22 cellular contexts compared by ENCODE assay signal in the genomic region with DNA sequence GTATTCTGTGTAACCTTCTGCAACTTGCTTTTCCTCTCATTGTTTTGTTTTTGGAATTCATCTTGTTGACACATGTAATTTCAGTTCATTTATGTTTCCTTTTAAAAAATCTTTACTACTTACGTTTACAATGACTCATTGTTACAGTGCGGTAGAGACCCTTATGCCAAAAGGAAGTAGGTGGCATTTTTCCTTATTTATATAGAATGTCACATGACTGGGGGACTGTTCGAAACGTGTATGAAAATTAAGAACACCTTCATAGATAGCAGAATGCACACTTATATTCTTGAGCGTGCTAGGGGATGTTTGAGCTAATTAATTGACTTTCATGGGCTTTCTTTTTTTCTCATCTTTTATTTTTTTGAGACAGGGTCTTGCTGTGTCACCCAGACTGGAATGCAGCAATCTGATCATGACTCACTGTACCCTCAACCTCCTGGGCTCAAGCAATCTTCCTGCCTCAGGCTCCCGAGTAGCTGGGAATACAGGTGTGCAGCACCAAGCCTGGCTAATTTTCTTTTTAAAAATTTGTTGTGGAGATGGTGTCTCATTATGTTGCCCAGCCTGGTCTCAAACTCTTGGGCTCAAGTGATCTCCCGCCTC. TPM values are rescaled to one million over a fixed set of nuclear protein-coding genes. Genes with fewer than 3 reads are reported as not detected.
DNase-seq lines count a peak whose midpoint lies in the region; ATAC-seq, FAIRE-seq and TF ChIP-seq lines count a peak whose summit lies in the region.
"Had no signal": no experiment of that assay in that cellular context is flagged by ENCODE, and none has a peak within 500 bp of the region (broad histone marks: within the 10 kb centered on the region; RNA-seq: fewer than 3 reads in every experiment).

No MANE protein-coding gene starts in this region.

- 28% methylated on average over 7 of the region's 7 CpGs for WGBS in A549 (ENCODE audit: missing lambda C conversion rate)

- no peaks in the 10 kb centered on the region for H4K20me1 ChIP-seq in HCT116 (ENCODE audit: insufficient read depth)

- no peak for TF ChIP-seq POLR2A in A549 (IDR thresholded peaks at IDR 0.05; ENCODE audit: low read length)
- TF ChIP-seq POLR2A in HCT116 (IDR thresholded peaks at IDR 0.05; ENCODE audit: borderline replicate concordance, extremely low read depth, insufficient read depth, insufficient read length) = no peak

- H3K9me3 ChIP-seq in A549 (no peaks in the 10 kb centered on the region), HCT116 (ENCODE audit: control insufficient read depth in 1 of 2, insufficient read depth in 1 of 2, low read depth in 1 of 2, low read length in 2 of 2) (no peaks in the 10 kb centered on the region), lower lobe of right lung (no peaks in the 10 kb centered on the region)
- H3K9me3 ChIP-seq: left ventricle myocardium inferior, right lobe of liver had no signal

- no peak overlapping the region for H2AFZ ChIP-seq in HCT116 (ENCODE audit: low read depth, low read length, poor library complexity, severe bottlenecking)

- H3K4me3 ChIP-seq in A549 = no peak overlapping the region
- peak overlapping the region; percentile 5 to 39; a peak in 2 of 4 replicates for H3K4me3 ChIP-seq in HCT116 (replicated peaks in 1 of 2; ENCODE audit: low read depth in 1 of 2, low read length in 2 of 2)
- H3K4me3 ChIP-seq in kidney epithelial cell (ENCODE audit: low read depth, low read length) = no peak overlapping the region
- no peak overlapping the region for H3K4me3 ChIP-seq in lower lobe of right lung
- H3K4me3 ChIP-seq: left ventricle myocardium inferior, right lobe of liver had no signal

- ATAC-seq in A549 (peak in 1 of 2 experiments; percentile 50; a peak in 2 of 6 replicates), HCT116 (peak; percentile 82), lower lobe of right lung (no peak), HG03159 (IDR thresholded peaks at IDR 0.05; ENCODE audit: unreplicated experiment) (no peak), HG03565 (IDR thresholded peaks at IDR 0.05; ENCODE audit: unreplicated experiment) (no peak)
- no peak for ATAC-seq in activated CD8-positive, alpha-beta T cell treated with anti-CD3 and anti-CD28 coated beads, Interleukin-2, amount 10 ng/mL, durations not matched to agents 7 days and 5 days
- ATAC-seq: CD8-positive, alpha-beta T cell; stimulated activated memory B cell treated with anti-CD40 and anti-IgM and Interleukin-4, amounts not matched to agents 10 μg/mL and 1 μg/mL and 100 μg/mL, for 72 hours had no signal

- no peaks in the 10 kb centered on the region for H3K79me2 ChIP-seq in HCT116 (ENCODE audit: insufficient read depth, low read length)

- H3K36me3 ChIP-seq in HCT116 (ENCODE audit: control insufficient read depth in 1 of 2, insufficient read depth in 2 of 2, low read length in 2 of 2) = no peaks in the 10 kb centered on the region
- H3K36me3 ChIP-seq in kidney epithelial cell (ENCODE audit: control insufficient read depth, insufficient read depth, low read length) = no peaks in the 10 kb centered on the region
- H3K36me3 ChIP-seq in lower lobe of right lung = no peaks in the 10 kb centered on the region
- H3K36me3 ChIP-seq: left ventricle myocardium inferior, right lobe of liver had no signal

- RAD21 ChIA-PET in HCT116 (lab: Charles Lee; ENCODE audit: low non-redundant PET in 1 of 2, low total read pairs in 2 of 2, uncharacterized antibody in 2 of 2, unreplicated experiment in 2 of 2) = no interaction called here

- peaks cover 18% of the 10 kb centered on the region for H3K4me1 ChIP-seq in A549
- H3K4me1 ChIP-seq in HCT116 (ENCODE audit: control insufficient read depth in 1 of 2, insufficient read depth in 2 of 2, low read length in 2 of 2) = peaks cover 10 to 14% of the 10 kb centered on the region in 2 experiments
- no peaks in the 10 kb centered on the region for H3K4me1 ChIP-seq in lower lobe of right lung

- no peaks in the 10 kb centered on the region for H3K36me3 Mint-ChIP-seq in activated CD8-positive, alpha-beta T cell treated with anti-CD3 and anti-CD28 coated beads, Interleukin-2, amount 10 ng/mL, durations not matched to agents 7 days and 5 days (ENCODE audit: low read depth)
- H3K36me3 Mint-ChIP-seq: CD8-positive, alpha-beta T cell; stimulated activated memory B cell treated with anti-CD40 and anti-IgM and Interleukin-4, amounts not matched to agents 10 μg/mL and 1 μg/mL and 100 μg/mL, for 72 hours had no signal

- intact Hi-C loops in HCT116 (cut with micrococcal nuclease) = no loop called here
- intact Hi-C loops in lower lobe of right lung (cut with DNase I) = no loop called here

- TF ChIP-seq EP300 in A549 (IDR thresholded peaks at IDR 0.05) = no peak

- POLR2A ChIA-PET in A549 (lab: Yijun Ruan, JAX) (no interaction called here), HCT116 (lab: Charles Lee) (no interaction called here)
- POLR2A ChIA-PET in activated CD8-positive, alpha-beta T cell treated with anti-CD3 and anti-CD28 coated beads, Interleukin-2, amount 10 ng/mL, durations not matched to agents 7 days and 5 days (lab: Charles Lee) = no interaction called here

- no peak overlapping the region for H3K9ac ChIP-seq in HCT116 (ENCODE audit: low read length)

- no TSS peak for BruUV-seq in HCT116 (replicated peaks; lab: Mats Ljungman, UMichigan)

- H3K27ac ChIP-seq in A549 (peak overlapping the region; percentile 30 to 53; a peak in 2 of 6 replicates), HCT116 (ENCODE audit: low read depth, low read length) (peak overlapping the region; percentile 55), lower lobe of right lung (no peak overlapping the region)
- H3K27ac ChIP-seq: left ventricle myocardium inferior, right lobe of liver had no signal

- TF ChIP-seq CTCF in A549 (IDR thresholded peaks at IDR 0.05) (no peak), HCT116 (IDR thresholded peaks at IDR 0.05 in 2 of 3, conservative IDR thresholded peaks at IDR 0.05 in 1 of 3; ENCODE audit: borderline replicate concordance in 1 of 3, insufficient read depth in 1 of 3, low read depth in 2 of 3, low read length in 2 of 3) (no peak), kidney epithelial cell (IDR thresholded peaks at IDR 0.05; ENCODE audit: insufficient read depth, low read length, poor library complexity, severe bottlenecking) (no peak), lower lobe of right lung (IDR thresholded peaks at IDR 0.05) (no peak)

- peaks cover 10% of the 10 kb centered on the region for H3K27me3 Mint-ChIP-seq in activated CD8-positive, alpha-beta T cell treated with anti-CD3 and anti-CD28 coated beads, Interleukin-2, amount 10 ng/mL, durations not matched to agents 7 days and 5 days (ENCODE audit: low read depth)
- H3K27me3 Mint-ChIP-seq: stimulated activated memory B cell treated with anti-CD40 and anti-IgM and Interleukin-4, amounts not matched to agents 10 μg/mL and 1 μg/mL and 100 μg/mL, for 72 hours had no signal

- H3K27me3 ChIP-seq in HCT116 (ENCODE audit: insufficient read depth, low read length) (no peaks in the 10 kb centered on the region), kidney epithelial cell (ENCODE audit: control insufficient read depth, insufficient read depth, low read length) (peaks cover under 1% of the 10 kb centered on the region), lower lobe of right lung (ENCODE audit: low read depth) (no peaks in the 10 kb centered on the region)
- H3K27me3 ChIP-seq: right lobe of liver had no signal

- CTCF ChIA-PET in A549 (lab: Yijun Ruan, JAX) = no interaction called here
- CTCF ChIA-PET in HCT116 (lab: Charles Lee) = no interaction called here
- CTCF ChIA-PET in activated CD8-positive, alpha-beta T cell treated with anti-CD3 and anti-CD28 coated beads, Interleukin-2, amount 10 ng/mL, durations not matched to agents 7 days and 5 days (lab: Charles Lee) = no interaction called here

- no peaks in the 10 kb centered on the region for H3K4me1 Mint-ChIP-seq in activated CD8-positive, alpha-beta T cell treated with anti-CD3 and anti-CD28 coated beads, Interleukin-2, amount 10 ng/mL, durations not matched to agents 7 days and 5 days (ENCODE audit: low read depth)

- H3K9me2 ChIP-seq in HCT116 (ENCODE audit: insufficient read depth) = no peaks in the 10 kb centered on the region

- H3K27ac Mint-ChIP-seq in activated CD8-positive, alpha-beta T cell treated with anti-CD3 and anti-CD28 coated beads, Interleukin-2, amount 10 ng/mL, durations not matched to agents 7 days and 5 days = no peak overlapping the region
- H3K27ac Mint-ChIP-seq: CD8-positive, alpha-beta T cell; H9; stimulated activated memory B cell treated with anti-CD40 and anti-IgM and Interleukin-4, amounts not matched to agents 10 μg/mL and 1 μg/mL and 100 μg/mL, for 72 hours had no signal

- H3K4me3 Mint-ChIP-seq in activated CD8-positive, alpha-beta T cell treated with anti-CD3 and anti-CD28 coated beads, Interleukin-2, amount 10 ng/mL, durations not matched to agents 7 days and 5 days = no peak overlapping the region
- H3K4me3 Mint-ChIP-seq: CD8-positive, alpha-beta T cell; H9; stimulated activated memory B cell treated with anti-CD40 and anti-IgM and Interleukin-4, amounts not matched to agents 10 μg/mL and 1 μg/mL and 100 μg/mL, for 72 hours had no signal

- peak; percentile 84 for FAIRE-seq in A549 (lab: Jason Lieb, UNC)
- FAIRE-seq: GM18507 had no signal

- peak overlapping the region; percentile 70 for H3K4me2 ChIP-seq in A549
- peak overlapping the region; percentile 70 for H3K4me2 ChIP-seq in HCT116 (ENCODE audit: low read length)

- DNase-seq in A549 (ENCODE audit: low read depth in 1 of 2, low spot score in 1 of 2) (peak in 1 of 2 experiments; percentile 38), HCT116 (ENCODE audit: low read depth, low spot score) (peak; percentile 43), astrocyte of the hippocampus (ENCODE audit: low read depth, low spot score) (peak; percentile 16), kidney epithelial cell (ENCODE audit: low read depth) (peak; percentile 16), lower lobe of right lung (no peak)
- no peak for DNase-seq in activated CD8-positive, alpha-beta T cell treated with anti-CD3 and anti-CD28 coated beads, Interleukin-2, amount 10 ng/mL, durations not matched to agents 7 days and 5 days
- DNase-seq: activated CD4-positive, alpha-beta T cell treated with anti-CD3 and anti-CD28 coated beads, Interleukin-2, amount 50 U/mL, for 1 hour; activated naive CD4-positive, alpha-beta T cell; anterior cingulate cortex; CD8-positive, alpha-beta T cell; cortex of kidney; erythroblast; H9; Kasumi-1; left ventricle myocardium inferior; NCI-H1436 treated with DMSO at 0.1 percent for 48 hours; occipital lobe had no signal

- H3K9me3 Mint-ChIP-seq in activated CD8-positive, alpha-beta T cell treated with anti-CD3 and anti-CD28 coated beads, Interleukin-2, amount 10 ng/mL, durations not matched to agents 7 days and 5 days (ENCODE audit: insufficient read depth) = no peaks in the 10 kb centered on the region
- H3K9me3 Mint-ChIP-seq: CD8-positive, alpha-beta T cell; H9; stimulated activated memory B cell treated with anti-CD40 and anti-IgM and Interleukin-4, amounts not matched to agents 10 μg/mL and 1 μg/mL and 100 μg/mL, for 72 hours had no signal

- no peak for TF ChIP-seq RAD21 in A549 (conservative IDR thresholded peaks at IDR 0.05 in 1 of 2, IDR thresholded peaks at IDR 0.05 in 1 of 2)
- no peak for TF ChIP-seq RAD21 in HCT116 (IDR thresholded peaks at IDR 0.05; ENCODE audit: low read depth)

RNA-seq across cellular contexts. Expression of a gene that starts 7.3 kb away (rescaled TPM):
- polyA plus RNA-seq in A549 (2011; rRNA removed) (0.45 and 0.76 TPM in 2 replicates), A549 (2017; fragmentation: RNase III; extraction: RNeasy Plus Mini Kit Qiagen cat#74134 plus additional on column Dnase treatment) (0.13 to 0.26 TPM (median 0.17 TPM) in 3 replicates)
- polyA plus RNA-seq in A549 (2012; cell fraction: cytosol; rRNA removed) = 0.09 and 0.13 TPM in 2 replicates
- polyA plus RNA-seq in A549 (2012; cell fraction: nucleus; rRNA removed) = 0.01 and 0.02 TPM in 2 replicates
- 1.2 and 1.9 TPM in 2 replicates for polyA minus RNA-seq in A549 (2011; rRNA and poly(A)+ RNA removed)
- total RNA-seq in HCT116 (2021; ENCODE audit: unreplicated experiment) (4.5 TPM), kidney epithelial cell (1.3 and 1.8 TPM in 2 replicates), lower lobe of right lung (18.5 TPM)
- polyA plus RNA-seq in HCT116 (2012) = 3.4 and 3.6 TPM in 2 replicates
- total RNA-seq in activated CD8-positive, alpha-beta T cell treated with anti-CD3 and anti-CD28 coated beads, Interleukin-2, amount 10 ng/mL, durations not matched to agents 7 days and 5 days = not detected

Comparison
In these comparisons a context has a peak if more than half of its experiments do, and no peak if none do; other contexts are left out.
1. DNase-seq: peak in HCT116 (single experiment), astrocyte of the hippocampus (single experiment) and kidney epithelial cell (single experiment); none in lower lobe of right lung (single experiment) and activated CD8-positive, alpha-beta T cell treated with anti-CD3 and anti-CD28 coated beads, Interleukin-2, amount 10 ng/mL, durations not matched to agents 7 days and 5 days (single experiment).
2. H3K4me3 ChIP-seq: peak in HCT116 (2 of 2); none in A549 (single experiment), kidney epithelial cell (single experiment) and lower lobe of right lung (single experiment).